Comparison of ENCODE assay signal across 8 cellular contexts in genomic region chr22:19523240-19524169, GRCh38. TPM values are rescaled to one million over a fixed set of nuclear protein-coding genes. Genes with fewer than 3 reads are reported as not detected.
A peak's percentile ranks its signal among the peaks of the same experiment; 100 is the strongest.
DNase-seq lines count a peak whose midpoint lies in the region; ATAC-seq, FAIRE-seq and TF ChIP-seq lines count a peak whose summit lies in the region.

No MANE protein-coding gene starts in this region.

- no TSS peak for BruUV-seq in K562 (replicated peaks; lab: Mats Ljungman, UMichigan)

- no peak for ATAC-seq in K562

- intact Hi-C loops in K562 (cut with micrococcal nuclease): no loop called here

- in situ Hi-C loops in K562 (cut with MboI): no loop called here

- H3K4me2 ChIP-seq in K562 (ENCODE audit: insufficient read depth, low read length): no peak overlapping the region

- CTCF ChIA-PET in K562 (lab: Yijun Ruan, JAX; ENCODE audit: low intra/inter-chr PET ratio): no interaction called here

- no peaks in the 10 kb centered on the region for H3K79me2 ChIP-seq in K562 (ENCODE audit: control insufficient read depth, insufficient read depth, low read length)

- H4K20me1 ChIP-seq in K562 (replicated peaks; ENCODE audit: control insufficient read depth, insufficient read depth, low read length): peaks cover 22% of the 10 kb centered on the region

- H3K9ac ChIP-seq in HUES64 (ENCODE audit: low read depth, low read length) (peak overlapping the region; percentile 33; the same call in 1 of the 2 replicates), K562 (ENCODE audit: insufficient read depth in 1 of 2, low read depth in 2 of 2, low read length in 2 of 2) (peak overlapping the region in 1 of 2 experiments; percentile 1; a peak in 1 of 4 replicates)

- no peak for TF ChIP-seq EP300 in K562 (IDR thresholded peaks at IDR 0.05; ENCODE audit: low read length)

- peaks cover 2% of the 10 kb centered on the region; the same call in 1 of the 2 replicates for H3K36me3 ChIP-seq in HUES64 (ENCODE audit: insufficient read depth, low read length)
- peaks cover 43% of the 10 kb centered on the region; the same call in 2 of the 3 replicates for H3K36me3 ChIP-seq in K562 (ENCODE audit: control insufficient read depth, insufficient read depth, low read length)
- H3K36me3 ChIP-seq in thymus (ENCODE audit: control insufficient read depth, insufficient read depth): peaks cover 4% of the 10 kb centered on the region

- TF ChIP-seq CTCF in K562 (IDR thresholded peaks at IDR 0.05 in 2 of 3, conservative IDR thresholded peaks at IDR 0.05 in 1 of 3; ENCODE audit: insufficient read depth in 2 of 3, low read depth in 1 of 3, low read length in 3 of 3): no peak

- FAIRE-seq in K562 (lab: Jason Lieb, UNC): no peak

- no peaks in the 10 kb centered on the region for H3K9me1 ChIP-seq in K562 (ENCODE audit: control insufficient read depth, insufficient read depth, low read length)

- no peak for TF ChIP-seq RAD21 in K562 (CRISPR knock-in tag; conservative IDR thresholded peaks at IDR 0.05 in 1 of 2, IDR thresholded peaks at IDR 0.05 in 1 of 2)

- POLR2A ChIA-PET in K562 (lab: Yijun Ruan, JAX): interaction anchor here (0.6 to 2.8 kb wide), 6 partner anchors 13 to 565 kb away, joined by 3 to 22 read pairs (median 3); no protein-coding TSS in a partner anchor

- H3K27me3 ChIP-seq in HUES64 (ENCODE audit: insufficient read depth, low read length) (peaks cover 57% of the 10 kb centered on the region), K562 (ENCODE audit: control insufficient read depth in 2 of 2, insufficient read depth in 2 of 2, low read length in 2 of 2) (peaks cover 19 to 23% of the 10 kb centered on the region in 2 experiments; a peak in 4 of 5 replicates), thymus (ENCODE audit: control insufficient read depth, insufficient read depth) (peaks cover 25% of the 10 kb centered on the region)

- peak; percentile 61 for DNase-seq in AG20443 (ENCODE audit: low spot score)
- peak in 2 of 4 experiments; percentile 42 to 56 for DNase-seq in K562 (ENCODE audit: extremely low read depth in 1 of 4, low spot score in 3 of 4)
- peak; percentile 13 for DNase-seq in kidney tubule cell (ENCODE audit: low spot score)
- DNase-seq in substantia nigra (lab: John Stamatoyannopoulos, UW): no peak
- DNase-seq in pons (ENCODE audit: low spot score): no peak
- DNase-seq in effector CD8-positive, alpha-beta T cell (lab: John Stamatoyannopoulos, UW): no peak

- 0 out of 2 replicates have a peak, but pooled peaks cover 4% of the 10 kb centered on the region for H3K4me1 ChIP-seq in HUES64 (ENCODE audit: insufficient read depth, low read length)
- peaks cover 0 to 52% of the 10 kb centered on the region in 2 experiments; a peak in 3 of 5 replicates for H3K4me1 ChIP-seq in K562 (replicated peaks in 1 of 2; ENCODE audit: control insufficient read depth in 2 of 2, insufficient read depth in 2 of 2, low read length in 2 of 2)
- H3K4me1 ChIP-seq in thymus (ENCODE audit: control insufficient read depth, insufficient read depth, low read length): peaks cover 3% of the 10 kb centered on the region

- 2% methylated on average over 99 of the region's 99 CpGs for WGBS in HUES64
- WGBS in K562 (ENCODE audit: insufficient coverage, low coverage, missing lambda C conversion rate): 97% methylated on average over 99 of the region's 99 CpGs
- WGBS in thymus: 2% methylated on average over 99 of the region's 99 CpGs

- H3K27ac ChIP-seq in HUES64 (ENCODE audit: low read depth, low read length) (no peak overlapping the region), K562 (ENCODE audit: extremely low read depth, low read depth, low read length) (no peak overlapping the region), thymus (ENCODE audit: low read depth) (peak overlapping the region; percentile 54), substantia nigra (ENCODE audit: low read depth, low read length, poor library complexity, severe bottlenecking) (no peak overlapping the region)

- no peak overlapping the region for H2AFZ ChIP-seq in K562 (ENCODE audit: low read depth, low read length)

- H3K9me3 ChIP-seq in HUES64 (ENCODE audit: insufficient read depth, low read depth, low read length): no peaks in the 10 kb centered on the region
- no peaks in the 10 kb centered on the region for H3K9me3 ChIP-seq in K562 (replicated peaks; ENCODE audit: control insufficient read depth, insufficient read depth, low read depth, low read length)
- H3K9me3 ChIP-seq in thymus (ENCODE audit: control insufficient read depth): no peaks in the 10 kb centered on the region

- no peak; the same call in 1 of the 2 replicates for TF ChIP-seq POLR2A in K562 (conservative IDR thresholded peaks at IDR 0.05)

- H3K4me3 ChIP-seq in HUES64 (ENCODE audit: low read length): peak overlapping the region; percentile 58
- no peak overlapping the region for H3K4me3 ChIP-seq in K562
- peak overlapping the region; percentile 46 for H3K4me3 ChIP-seq in thymus (ENCODE audit: low read length)

TF ChIP-seq in K562, 482 proteins besides CTCF, POLR2A, EP300 and RAD21 (continues in another document):
- peak; percentile 10; the same call in 1 of the 2 replicates for TF ChIP-seq POLR2AphosphoS2 (IDR thresholded peaks at IDR 0.05; ENCODE audit: low read length)
- TF ChIP-seq TBP (optimal IDR thresholded peaks at IDR 0.05; ENCODE audit: low read depth, low read length): no peak
- peak; percentile 16 for TF ChIP-seq HMGN3 (IDR thresholded peaks at IDR 0.05; ENCODE audit: borderline replicate concordance, extremely low read depth, insufficient read length, low read depth, low read length)

RNA-seq across cellular contexts. Expression of gene CLDN5, which starts 0.7 kb away (rescaled TPM):
- 1.1 TPM for polyA plus RNA-seq in HUES64 (2013, experiment 1 of 2)
- polyA plus RNA-seq in HUES64 (2013, experiment 2 of 2): 1.3 TPM
- not detected in 2 replicates for total RNA-seq in K562 (2011; cell fraction: chromatin; rRNA removed; ENCODE audit: low replicate concordance)
- not detected in 2 replicates for total RNA-seq in K562 (2011; cell fraction: nucleolus; rRNA removed)
- not detected in 2 replicates for total RNA-seq in K562 (2011; cell fraction: nucleoplasm; rRNA removed)
- not detected in 2 replicates for total RNA-seq in K562 (2014; rRNA removed)
- not detected in 2 replicates for total RNA-seq in K562 (2014; rRNA removed; fragmentation: Illumina TruSeq; extraction: Trizol)
- total RNA-seq in K562 (2015; rRNA removed; fragmentation: Illumina TruSeq; extraction: Trizol): not detected in 2 replicates
- total RNA-seq in K562 (2021): 0.16 and 0.20 TPM in 2 replicates
- not detected in 2 replicates for polyA plus RNA-seq in K562 (2011; rRNA removed)
- polyA plus RNA-seq in K562 (2011; cell fraction: cytosol; rRNA removed): not detected in 2 replicates
- not detected in 2 replicates for polyA plus RNA-seq in K562 (2011; cell fraction: nucleus; rRNA removed)
- polyA plus RNA-seq in K562 (2012): 0.08 and 0.18 TPM in 2 replicates
- not detected in 2 replicates for polyA plus RNA-seq in K562 (2014; fragmentation: Illumina TruSeq; extraction: Trizol)
- polyA plus RNA-seq in K562 (2014; fragmentation: Nextera tagmentation; extraction: Ambion mirVana): not detected
- polyA plus RNA-seq in K562 (2014; rRNA removed): not detected in 2 replicates
- not detected in 2 replicates for polyA minus RNA-seq in K562 (2011; rRNA and poly(A)+ RNA removed)
- polyA minus RNA-seq in K562 (2011; cell fraction: cytosol; rRNA and poly(A)+ RNA removed): not detected in 2 replicates
- polyA minus RNA-seq in K562 (2011; cell fraction: nucleus; rRNA and poly(A)+ RNA removed): not detected in 2 replicates
- 112 TPM for polyA plus RNA-seq in thymus

RNA-seq across cellular contexts. Expression of gene CDC45, which starts 43.8 kb away (rescaled TPM):
- 30.0 TPM for polyA plus RNA-seq in HUES64 (2013, experiment 1 of 2)
- polyA plus RNA-seq in HUES64 (2013, experiment 2 of 2): 28.1 TPM
- 810 and 853 TPM in 2 replicates for total RNA-seq in K562 (2011; cell fraction: chromatin; rRNA removed; ENCODE audit: low replicate concordance)
- total RNA-seq in K562 (2011; cell fraction: nucleolus; rRNA removed): 339 and 346 TPM in 2 replicates
- total RNA-seq in K562 (2011; cell fraction: nucleoplasm; rRNA removed): 307 and 398 TPM in 2 replicates
- total RNA-seq in K562 (2014; rRNA removed) (415 and 450 TPM in 2 replicates), K562 (2014; rRNA removed; fragmentation: Illumina TruSeq; extraction: Trizol) (263 and 295 TPM in 2 replicates), K562 (2015; rRNA removed; fragmentation: Illumina TruSeq; extraction: Trizol) (239 and 251 TPM in 2 replicates), K562 (2021) (312 and 319 TPM in 2 replicates)
- polyA plus RNA-seq in K562 (2011; rRNA removed) (580 and 584 TPM in 2 replicates), K562 (2014; fragmentation: Illumina TruSeq; extraction: Trizol) (412 and 430 TPM in 2 replicates), K562 (2014; fragmentation: Nextera tagmentation; extraction: Ambion mirVana) (100 to 1,000 TPM; 276 to 465 TPM), K562 (2014; rRNA removed) (410 and 427 TPM in 2 replicates), thymus (5.1 TPM)
- 370 and 430 TPM in 2 replicates for polyA plus RNA-seq in K562 (2011; cell fraction: cytosol; rRNA removed)
- polyA plus RNA-seq in K562 (2011; cell fraction: nucleus; rRNA removed): 642 and 944 TPM in 2 replicates
- polyA plus RNA-seq in K562 (2012): 267 and 326 TPM in 2 replicates
- 415 and 540 TPM in 2 replicates for polyA minus RNA-seq in K562 (2011; rRNA and poly(A)+ RNA removed)
- 153 and 162 TPM in 2 replicates for polyA minus RNA-seq in K562 (2011; cell fraction: cytosol; rRNA and poly(A)+ RNA removed)
- 185 and 445 TPM in 2 replicates for polyA minus RNA-seq in K562 (2011; cell fraction: nucleus; rRNA and poly(A)+ RNA removed)

RNA-seq across cellular contexts. Expression of gene UFD1, which starts 44.5 kb away (rescaled TPM):
- 75.8 TPM for polyA plus RNA-seq in HUES64 (2013, experiment 1 of 2)
- 60.2 TPM for polyA plus RNA-seq in HUES64 (2013, experiment 2 of 2)
- total RNA-seq in K562 (2011; cell fraction: chromatin; rRNA removed; ENCODE audit: low replicate concordance): 307 and 375 TPM in 2 replicates
- 219 and 230 TPM in 2 replicates for total RNA-seq in K562 (2011; cell fraction: nucleolus; rRNA removed)
- total RNA-seq in K562 (2011; cell fraction: nucleoplasm; rRNA removed): 278 and 374 TPM in 2 replicates
- total RNA-seq in K562 (2014; rRNA removed) (238 and 290 TPM in 2 replicates), K562 (2014; rRNA removed; fragmentation: Illumina TruSeq; extraction: Trizol) (361 and 365 TPM in 2 replicates), K562 (2015; rRNA removed; fragmentation: Illumina TruSeq; extraction: Trizol) (330 and 363 TPM in 2 replicates), K562 (2021) (284 and 307 TPM in 2 replicates)
- polyA plus RNA-seq in K562 (2011; rRNA removed) (428 and 564 TPM in 2 replicates), K562 (2014; fragmentation: Illumina TruSeq; extraction: Trizol) (551 and 645 TPM in 2 replicates), K562 (2014; fragmentation: Nextera tagmentation; extraction: Ambion mirVana) (100 to 1,000 TPM; 503 to 627 TPM), K562 (2014; rRNA removed) (321 and 446 TPM in 2 replicates), thymus (130 TPM)
- polyA plus RNA-seq in K562 (2011; cell fraction: cytosol; rRNA removed): 516 and 625 TPM in 2 replicates
- 577 and 723 TPM in 2 replicates for polyA plus RNA-seq in K562 (2011; cell fraction: nucleus; rRNA removed)
- 381 and 502 TPM in 2 replicates for polyA plus RNA-seq in K562 (2012)
- 432 and 439 TPM in 2 replicates for polyA minus RNA-seq in K562 (2011; rRNA and poly(A)+ RNA removed)
- polyA minus RNA-seq in K562 (2011; cell fraction: cytosol; rRNA and poly(A)+ RNA removed): 143 and 172 TPM in 2 replicates
- 99.8 and 195 TPM in 2 replicates for polyA minus RNA-seq in K562 (2011; cell fraction: nucleus; rRNA and poly(A)+ RNA removed)

Comparison
In these comparisons a context has a peak if more than half of its experiments do, and no peak if none do; other contexts are left out.
1. DNase-seq: peak in AG20443 (single experiment) and kidney tubule cell (single experiment); none in substantia nigra (0 of 49), pons (single experiment) and effector CD8-positive, alpha-beta T cell (single experiment).
2. RNA of gene CLDN5, which starts 0.7 kb away (polyA plus RNA-seq): 112 TPM in thymus (single experiment); 0.08 to 0.18 TPM in K562; every median in the first group is over 10 times any median in the second.
3. RNA of gene CDC45, which starts 43.8 kb away (polyA plus RNA-seq): 267 to 944 TPM in K562; 5.1 TPM in thymus (single experiment); every median in the first group is over 10 times any median in the second.